Comparison of ENCODE assay signal across 26 cellular contexts in the genomic region with DNA sequence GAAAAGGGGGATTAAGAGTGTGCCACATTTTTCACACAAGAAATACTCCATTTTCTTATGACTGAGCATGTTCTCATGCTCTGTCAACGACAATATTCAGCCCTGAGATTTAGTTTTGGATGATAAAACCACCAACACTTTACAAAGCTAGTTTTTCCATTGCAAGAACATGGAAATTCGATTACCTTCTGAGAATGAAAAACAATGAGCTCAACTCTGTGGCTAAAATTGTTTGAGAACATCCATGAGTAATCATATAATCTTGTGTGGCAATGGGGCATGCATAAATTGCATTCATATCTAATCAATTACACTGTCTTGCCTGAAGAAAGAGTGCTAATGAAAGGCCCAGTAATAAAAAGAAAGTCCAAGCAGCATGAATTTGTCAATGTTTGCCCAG.
"Had no signal": no experiment of that assay in that cellular context is flagged by ENCODE, and none has a peak within 500 bp of the region (broad histone marks: within the 10 kb centered on the region; RNA-seq: fewer than 3 reads in every experiment).

No MANE protein-coding gene starts in this region.

- H3K4me1 ChIP-seq: body of pancreas, gastroesophageal sphincter, right lobe of liver, tibial nerve had no signal

- H3K4me3 Mint-ChIP-seq: activated CD4-positive, alpha-beta memory T cell treated with anti-CD3 and anti-CD28 coated beads for 36 hours; activated T-cell treated with anti-CD3 and anti-CD28 coated beads, Interleukin-2, amount 50 U/mL, for 24 hours; effector memory CD8-positive, alpha-beta T cell; mesothelial cell of epicardium; naive B cell; nephron progenitor cell; stimulated activated memory B cell treated with anti-CD40 and anti-IgM and Interleukin-4, amounts not matched to agents 10 μg/mL and 1 μg/mL and 100 μg/mL, for 72 hours; T-helper 17 cell had no signal

- H3K4me1 Mint-ChIP-seq: naive B cell; stimulated activated memory B cell treated with anti-CD40 and anti-IgM and Interleukin-4, amounts not matched to agents 10 μg/mL and 1 μg/mL and 100 μg/mL, for 72 hours; T-helper 17 cell had no signal

- ATAC-seq: body of pancreas; effector memory CD8-positive, alpha-beta T cell; gastroesophageal sphincter; left colon; right lobe of liver; stimulated activated memory B cell treated with anti-CD40 and anti-IgM and Interleukin-4, amounts not matched to agents 10 μg/mL and 1 μg/mL and 100 μg/mL, for 72 hours; T-helper 17 cell had no signal

- DNase-seq: activated CD4-positive, alpha-beta memory T cell treated with anti-CD3 and anti-CD28 coated beads for 36 hours; activated CD4-positive, alpha-beta T cell treated with anti-CD3 and anti-CD28 coated beads for 48 hours; activated CD8-positive, alpha-beta memory T cell treated with anti-CD3 and anti-CD28 coated beads, Interleukin-2, amount 50 U/mL, for 48 hours; activated gamma-delta T cell treated with Interleukin-2 at 50 U/mL for 16 hours; activated naive CD4-positive, alpha-beta T cell treated with anti-CD3 and anti-CD28 coated beads, Interleukin-2, amount 50 U/mL, for 16 hours; activated T-cell treated with anti-CD3 and anti-CD28 coated beads, Interleukin-2, amount 50 U/mL, for 24 hours; amniotic stem cell; body of pancreas; effector memory CD8-positive, alpha-beta T cell; kidney; left colon; naive B cell; nephron progenitor cell; right lobe of liver; stimulated activated CD4-positive, alpha-beta T cell treated with anti-CD3 and anti-CD28 coated beads, Interleukin-4, amount 100 ng/mL, for 24 hours; T-helper 17 cell; T1000; WERI-Rb-1 had no signal

- H3K27ac ChIP-seq: body of pancreas, coronary artery, gastroesophageal sphincter, hepatocyte, neutrophil, right lobe of liver, WERI-Rb-1 had no signal

- H2AFZ ChIP-seq: hepatocyte had no signal

- H3K36me3 ChIP-seq: gastroesophageal sphincter, neutrophil, right lobe of liver, tibial nerve, WERI-Rb-1 had no signal

- H3K4me2 ChIP-seq: hepatocyte had no signal

- H3K27ac Mint-ChIP-seq: activated CD4-positive, alpha-beta memory T cell treated with anti-CD3 and anti-CD28 coated beads for 36 hours; activated T-cell treated with anti-CD3 and anti-CD28 coated beads, Interleukin-2, amount 50 U/mL, for 24 hours; effector memory CD8-positive, alpha-beta T cell; mesothelial cell of epicardium; nephron progenitor cell; T-helper 17 cell had no signal

- H3K9me3 ChIP-seq: body of pancreas, neutrophil, right lobe of liver had no signal

- H3K79me2 ChIP-seq: hepatocyte had no signal

- H3K27me3 ChIP-seq: body of pancreas, gastroesophageal sphincter, hepatocyte, neutrophil, right lobe of liver, tibial nerve had no signal

- H3K4me3 ChIP-seq: body of pancreas, coronary artery, gastroesophageal sphincter, hepatocyte, right lobe of liver, skin epidermis, tibial nerve had no signal
